Comparison of ENCODE assay signal across 8 cellular contexts in genomic region chr15:29674661-29675533, GRCh38.
DNase-seq lines count a peak whose midpoint lies in the region; ATAC-seq and TF ChIP-seq lines count a peak whose summit lies in the region.

No MANE protein-coding gene starts in this region.

- H2BK5ac ChIP-seq in trophoblast cell (ENCODE audit: low read depth, low read length, poor library complexity) = no peak overlapping the region

- H4K12ac ChIP-seq in trophoblast cell (ENCODE audit: low read depth, low read length) = peak overlapping the region; percentile 23

- H4K8ac ChIP-seq in trophoblast cell (ENCODE audit: low read depth, low read length) = peak overlapping the region; percentile 56

- H3K18ac ChIP-seq in trophoblast cell (ENCODE audit: low read length) = peak overlapping the region; percentile 13

- H3K4me1 Mint-ChIP-seq in stimulated activated naive B cell treated with anti-CD40 and anti-IgM and Interleukin-4, amounts not matched to agents 10 μg/mL and 1 μg/mL and 100 μg/mL, for 72 hours = no peaks in the 10 kb centered on the region

- H3K27ac Mint-ChIP-seq in stimulated activated naive B cell treated with anti-CD40 and anti-IgM and Interleukin-4, amounts not matched to agents 10 μg/mL and 1 μg/mL and 100 μg/mL, for 72 hours = no peak overlapping the region

- H2AFZ ChIP-seq in trophoblast cell (ENCODE audit: insufficient read depth, low read length, poor library complexity) = peak overlapping the region; percentile 99

- no peak overlapping the region for H2AK5ac ChIP-seq in trophoblast cell (ENCODE audit: low read length)

- peaks cover 38 to 41% of the 10 kb centered on the region in 2 donors for H3K27me3 Mint-ChIP-seq in stimulated activated naive B cell treated with anti-CD40 and anti-IgM and Interleukin-4, amounts not matched to agents 10 μg/mL and 1 μg/mL and 100 μg/mL, for 72 hours

- H3K4me2 ChIP-seq in trophoblast cell (ENCODE audit: low read length) = peak overlapping the region; percentile 72

- no peak overlapping the region for H3K27ac ChIP-seq in SJCRH30
- no peak overlapping the region for H3K27ac ChIP-seq in heart left ventricle
- H3K27ac ChIP-seq in trophoblast cell (ENCODE audit: low read depth, low read length) = no peak overlapping the region

- no peak for TF ChIP-seq CTCF in heart left ventricle (IDR thresholded peaks at IDR 0.05)

- peak overlapping the region; percentile 0 for H3K9ac ChIP-seq in trophoblast cell (ENCODE audit: low read length)

- H3K9me3 Mint-ChIP-seq in stimulated activated naive B cell treated with anti-CD40 and anti-IgM and Interleukin-4, amounts not matched to agents 10 μg/mL and 1 μg/mL and 100 μg/mL, for 72 hours = peaks cover 0 to 1% of the 10 kb centered on the region in 2 donors

- intact Hi-C loops in heart left ventricle (cut with DNase I) = loop anchor here in 4 of 10 donors (5.0 to 10.0 kb wide), 3 partner anchors 257 to 400 kb away; no protein-coding TSS in a partner anchor

- no peak for TF ChIP-seq POLR2A in heart left ventricle (IDR thresholded peaks at IDR 0.05)

- no peaks in the 10 kb centered on the region for H3K4me1 ChIP-seq in SJCRH30
- peaks cover 0 to 13% (median 0%) of the 10 kb centered on the region in 12 donors for H3K4me1 ChIP-seq in heart left ventricle
- peaks cover 4 to 8% of the 10 kb centered on the region in 2 experiments for H3K4me1 ChIP-seq in trophoblast cell (ENCODE audit: control insufficient read depth in 1 of 2, insufficient read depth in 2 of 2, low read length in 2 of 2)

- ATAC-seq in heart left ventricle (peak in 3 of 4 donors; percentile 55 to 78 (median 72)), GM21529 (IDR thresholded peaks at IDR 0.05; ENCODE audit: unreplicated experiment) (no peak), HG02938 (IDR thresholded peaks at IDR 0.05; ENCODE audit: unreplicated experiment) (no peak)
- no peak for ATAC-seq in stimulated activated naive B cell treated with anti-CD40 and anti-IgM and Interleukin-4, amounts not matched to agents 10 μg/mL and 1 μg/mL and 100 μg/mL, for 72 hours (replicated peaks)

- no peak overlapping the region for H3K4me3 Mint-ChIP-seq in stimulated activated naive B cell treated with anti-CD40 and anti-IgM and Interleukin-4, amounts not matched to agents 10 μg/mL and 1 μg/mL and 100 μg/mL, for 72 hours

- no peak overlapping the region for H3K23ac ChIP-seq in trophoblast cell (ENCODE audit: low read length)

- H3K4ac ChIP-seq in trophoblast cell (ENCODE audit: low read depth, low read length) = peak overlapping the region; percentile 49

- H3K27me3 ChIP-seq in SJCRH30 (no peaks in the 10 kb centered on the region), heart left ventricle (peaks cover 0 to 20% (median 0%) of the 10 kb centered on the region in 9 donors), trophoblast cell (ENCODE audit: insufficient read depth, low read length) (peaks cover 6% of the 10 kb centered on the region)

- H2BK120ac ChIP-seq in trophoblast cell (ENCODE audit: insufficient read depth, low read length, poor library complexity) = peak overlapping the region; percentile 23

- H3K4me3 ChIP-seq in SJCRH30 (peak overlapping the region; percentile 53), heart left ventricle (peak overlapping the region; percentile 46 to 64 (median 58)), trophoblast cell (ENCODE audit: low read depth, low read length) (peak overlapping the region; percentile 77)

- DNase-seq in EL (peak; percentile 72), SJCRH30 (peak; percentile 45 to 52), heart left ventricle (peak; percentile 35 to 73 (median 45)), trophoblast cell (peak; percentile 7 to 29)
- no peak for DNase-seq in stimulated activated naive B cell treated with anti-CD40 and anti-IgM and Interleukin-4, amounts not matched to agents 10 μg/mL and 1 μg/mL and 100 μg/mL, for 72 hours
- no peak for DNase-seq in activated CD4-positive, alpha-beta T cell treated with anti-CD3 and anti-CD28 coated beads, Interleukin-2, amount 50 U/mL, for 48 hours

- 2 to 12% (median 5%) methylated on average over 46 to 69 of the region's 74 CpGs for WGBS in heart left ventricle, 4 donors
- no CpG with 5 or more reads among the region's 74 CpGs for WGBS in trophoblast cell (ENCODE audit: extremely low coverage, insufficient coverage, insufficient read length)

- H3K14ac ChIP-seq in trophoblast cell (ENCODE audit: low read length) = peak overlapping the region; percentile 79

- H3K79me1 ChIP-seq in trophoblast cell (ENCODE audit: low read length) = peaks cover 4% of the 10 kb centered on the region

- H2BK12ac ChIP-seq in trophoblast cell (ENCODE audit: low read length) = peak overlapping the region; percentile 42

- H3K9me3 ChIP-seq in SJCRH30 (replicated peaks) (no peaks in the 10 kb centered on the region), heart left ventricle (no peaks in the 10 kb centered on the region), trophoblast cell (ENCODE audit: insufficient read depth, low read depth, low read length) (no peaks in the 10 kb centered on the region)

- peaks cover 0 to 3% of the 10 kb centered on the region in 2 donors for H3K36me3 Mint-ChIP-seq in stimulated activated naive B cell treated with anti-CD40 and anti-IgM and Interleukin-4, amounts not matched to agents 10 μg/mL and 1 μg/mL and 100 μg/mL, for 72 hours

- H3K36me3 ChIP-seq in SJCRH30 = no peaks in the 10 kb centered on the region
- no peaks in the 10 kb centered on the region for H3K36me3 ChIP-seq in heart left ventricle
- no peaks in the 10 kb centered on the region for H3K36me3 ChIP-seq in trophoblast cell (ENCODE audit: control insufficient read depth in 1 of 2, insufficient read depth in 2 of 2, low read length in 2 of 2)

- H3K79me2 ChIP-seq in trophoblast cell (ENCODE audit: control insufficient read depth, insufficient read depth, low read length, poor library complexity) = peaks cover 4% of the 10 kb centered on the region

- H4K91ac ChIP-seq in trophoblast cell (ENCODE audit: low read depth, low read length) = peak overlapping the region; percentile 33

Comparison
In these comparisons a context has a peak if more than half of its experiments do, and no peak if none do; other contexts are left out.
1. DNase-seq: peak in EL (single experiment), SJCRH30 (2 of 2), heart left ventricle (5 of 5) and trophoblast cell (2 of 2); none in stimulated activated naive B cell treated with anti-CD40 and anti-IgM and Interleukin-4, amounts not matched to agents 10 μg/mL and 1 μg/mL and 100 μg/mL, for 72 hours (single experiment) and activated CD4-positive, alpha-beta T cell treated with anti-CD3 and anti-CD28 coated beads, Interleukin-2, amount 50 U/mL, for 48 hours (0 of 2).
2. ATAC-seq: peak in heart left ventricle (3 of 4); none in stimulated activated naive B cell treated with anti-CD40 and anti-IgM and Interleukin-4, amounts not matched to agents 10 μg/mL and 1 μg/mL and 100 μg/mL, for 72 hours (0 of 2), GM21529 (single experiment) and HG02938 (single experiment).
3. Peak in every context shown above with its lines, with median percentiles within 50 percentile points of each other: H3K4me3 ChIP-seq.